30 cellular contexts compared by ENCODE assay signal in genomic region chr2:212736327-212736726, GRCh38.
"Had no signal": no experiment of that assay in that cellular context is flagged by ENCODE, and none has a peak within 500 bp of the region (broad histone marks: within the 10 kb centered on the region; RNA-seq: fewer than 3 reads in every experiment).

No MANE protein-coding gene starts in this region.

- H3K27me3 ChIP-seq: brain microvascular endothelial cell, dorsolateral prefrontal cortex, heart left ventricle had no signal

- H3K4me1 ChIP-seq: heart left ventricle had no signal

- H3K27ac ChIP-seq: brain microvascular endothelial cell, coronary artery, dorsolateral prefrontal cortex, heart left ventricle, WERI-Rb-1 had no signal

- DNase-seq: activated B cell treated with CpG ODN at 0.5 μM for 24 hours; activated CD4-positive, alpha-beta T cell treated with anti-CD3 and anti-CD28 coated beads for 48 hours; activated CD4-positive, alpha-beta T cell treated with anti-CD3 and anti-CD28 coated beads, Interleukin-2, amount 50 U/mL, for 1 hour; activated CD4-positive, alpha-beta T cell treated with anti-CD3 and anti-CD28 coated beads, Interleukin-2, amount 50 U/mL, for 48 hours; activated CD8-positive, alpha-beta memory T cell treated with anti-CD3 and anti-CD28 coated beads for 24 hours; activated CD8-positive, alpha-beta T cell treated with anti-CD3 and anti-CD28 coated beads for 36 hours; activated effector memory CD4-positive, alpha-beta T cell treated with Interleukin-2 at 50 U/mL for 16 hours; activated gamma-delta T cell treated with Interleukin-2 at 50 U/mL for 16 hours; activated naive CD4-positive, alpha-beta T cell treated with anti-CD3 and anti-CD28 coated beads, Interleukin-2, amount 50 U/mL, for 16 hours; activated naive CD4-positive, alpha-beta T cell treated with Interleukin-2 at 50 U/mL for 16 hours; activated T-cell treated with anti-CD3 and anti-CD28 coated beads, Interleukin-2, amount 50 U/mL, for 4 hours; amniotic stem cell; anterior cingulate cortex; brain microvascular endothelial cell; dorsolateral prefrontal cortex; effector memory CD4-positive, alpha-beta T cell; endodermal cell; foreskin fibroblast; glutamatergic neuron; heart left ventricle; T-helper 17 cell; T1000; WERI-Rb-1 had no signal

- H3K9me3 ChIP-seq: heart left ventricle had no signal

- ATAC-seq: activated CD4-positive, CD25-positive, alpha-beta regulatory T cell treated with anti-CD3 and anti-CD28 coated beads, Interleukin-2, amount 50 U/mL, for 24 hours; activated CD8-positive, alpha-beta T cell treated with anti-CD3 and anti-CD28 coated beads for 36 hours; activated T-cell treated with anti-CD3 and anti-CD28 coated beads, Interleukin-2, amount 50 U/mL, for 4 hours; activated T-helper 17 cell treated with anti-CD3 and anti-CD28 coated beads, Interleukin-2, amount 50 U/mL, for 72 hours; esophagus mucosa; heart left ventricle; T-helper 17 cell had no signal

- FAIRE-seq: astrocyte, bronchial epithelial cell, frontal cortex had no signal

- H3K36me3 ChIP-seq: brain microvascular endothelial cell, heart left ventricle, WERI-Rb-1 had no signal

- H3K4me3 ChIP-seq: coronary artery, dorsolateral prefrontal cortex, heart left ventricle had no signal
